In the genomic region with DNA sequence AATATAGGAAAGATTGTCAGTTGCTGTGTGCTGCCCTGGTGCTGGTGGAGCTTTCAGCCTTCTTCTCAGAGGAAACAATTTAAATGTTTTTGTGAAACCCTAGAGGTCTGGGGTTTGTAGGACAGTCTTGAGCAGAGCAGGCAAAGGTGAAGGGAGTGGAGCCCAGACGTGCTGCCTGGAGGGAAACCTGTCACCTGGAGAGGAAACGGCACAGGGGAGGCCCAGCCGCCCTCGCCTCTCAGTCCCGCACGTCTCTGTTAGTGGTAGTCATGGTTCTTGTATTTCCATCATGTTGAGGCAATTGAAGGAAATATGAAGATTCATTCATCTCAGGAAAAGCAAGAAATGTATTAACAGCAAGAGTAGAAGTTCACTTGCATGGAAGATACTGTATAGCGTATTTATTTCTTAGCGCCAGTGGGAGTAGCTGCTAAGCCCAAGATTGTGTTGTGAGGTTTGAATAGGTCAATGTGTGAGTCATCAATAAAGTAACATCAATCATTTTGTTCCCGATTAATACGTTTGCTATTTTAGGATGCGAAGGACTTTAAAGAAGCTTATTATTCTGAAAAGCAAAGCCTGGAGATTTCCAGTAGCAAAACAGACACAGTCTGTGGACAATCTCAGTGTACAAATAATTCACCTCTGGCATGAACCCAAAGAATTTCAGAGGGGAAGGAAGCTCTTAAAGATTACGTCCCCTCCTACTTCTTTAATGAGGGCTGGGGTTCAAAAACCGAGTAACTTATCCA, we compare ENCODE assay signal across 10 cellular contexts.
DNase-seq lines count a peak whose midpoint lies in the region; ATAC-seq and TF ChIP-seq lines count a peak whose summit lies in the region.
"Had no signal": no experiment of that assay in that cellular context is flagged by ENCODE, and none has a peak within 500 bp of the region (broad histone marks: within the 10 kb centered on the region; RNA-seq: fewer than 3 reads in every experiment).

No MANE protein-coding gene starts in this region.

- H2AK5ac ChIP-seq in mesenchymal stem cell (ENCODE audit: low read length, severe bottlenecking), result no peak overlapping the region

- H2BK120ac ChIP-seq in mesenchymal stem cell (ENCODE audit: low read depth, low read length), result no peak overlapping the region

- H3K4me1 ChIP-seq in cardiac muscle cell (ENCODE audit: low read depth) (peaks cover 92% of the 10 kb centered on the region), mesenchymal stem cell (ENCODE audit: control insufficient read depth, insufficient read depth, low read depth, low read length) (peaks cover 57% of the 10 kb centered on the region), upper lobe of left lung (peaks cover 87 to 99% (median 95%) of the 10 kb centered on the region in 4 donors)

- H3K4me2 ChIP-seq in mesenchymal stem cell (ENCODE audit: low read length, poor library complexity, severe bottlenecking), result no peak overlapping the region

- TF ChIP-seq POLR2A in upper lobe of left lung (IDR thresholded peaks at IDR 0.05), result no peak

- peak overlapping the region in 1 of 2 experiments; percentile 46 for H3K18ac ChIP-seq in mesenchymal stem cell (ENCODE audit: low read depth in 1 of 2, low read length in 2 of 2)

- no peak overlapping the region for H3K23ac ChIP-seq in mesenchymal stem cell (ENCODE audit: low read length in 2 of 2)

- H2BK12ac ChIP-seq in mesenchymal stem cell (ENCODE audit: low read length in 2 of 2), result peak overlapping the region in 1 of 2 experiments; percentile 49

- H3K4me3 ChIP-seq in cardiac muscle cell (no peak overlapping the region), mesenchymal stem cell (ENCODE audit: insufficient read depth in 1 of 2, low read depth in 1 of 2, low read length in 2 of 2) (no peak overlapping the region), upper lobe of left lung (no peak overlapping the region)

- ATAC-seq in Right ventricle myocardium inferior (no peak), upper lobe of left lung (ENCODE audit: low FRiP score in 2 of 2) (no peak), HG02798 (IDR thresholded peaks at IDR 0.05; ENCODE audit: poor library complexity, unreplicated experiment) (no peak)

- TF ChIP-seq EP300 in upper lobe of left lung (IDR thresholded peaks at IDR 0.05), result no peak

- H2AFZ ChIP-seq in mesenchymal stem cell (ENCODE audit: low read depth, low read length), result no peak overlapping the region

- H2BK15ac ChIP-seq in mesenchymal stem cell (ENCODE audit: low read depth, poor library complexity, severe bottlenecking), result no peak overlapping the region

- TF ChIP-seq CTCF in cardiac muscle cell (IDR thresholded peaks at IDR 0.05; ENCODE audit: low read depth, low read length), result no peak
- no peak for TF ChIP-seq CTCF in upper lobe of left lung (IDR thresholded peaks at IDR 0.05)

- no peak overlapping the region for H3K9ac ChIP-seq in mesenchymal stem cell (ENCODE audit: low read length)

- peak overlapping the region; percentile 93 for H3K27ac Mint-ChIP-seq in activated naive CD4-positive, alpha-beta T cell treated with anti-CD3 and anti-CD28 coated beads, Interleukin-2, amount 10 ng/mL, durations not matched to agents 7 days and 5 days

- intact Hi-C loops in Right ventricle myocardium inferior (cut with DNase I), result loop anchor here (5.0 kb wide), 1 partner anchor 65 kb away; no protein-coding TSS in a partner anchor

- no peaks in the 10 kb centered on the region for H3K27me3 Mint-ChIP-seq in activated naive CD4-positive, alpha-beta T cell treated with anti-CD3 and anti-CD28 coated beads, Interleukin-2, amount 10 ng/mL, durations not matched to agents 7 days and 5 days

- no peaks in the 10 kb centered on the region for H3K36me3 ChIP-seq in cardiac muscle cell
- no peaks in the 10 kb centered on the region for H3K36me3 ChIP-seq in mesenchymal stem cell (ENCODE audit: control insufficient read depth in 1 of 2, insufficient read depth in 2 of 2, low read depth in 1 of 2, low read length in 2 of 2)
- H3K36me3 ChIP-seq in upper lobe of left lung, result no peaks in the 10 kb centered on the region

- DNase-seq in cardiac muscle cell (ENCODE audit: low read depth in 1 of 2, low spot score in 1 of 2) (peak in 1 of 2 donors; percentile 57), Right ventricle myocardium inferior (ENCODE audit: missing footprints) (no peak), mesenchymal stem cell (peak; percentile 63), upper lobe of left lung (no peak), amniotic stem cell (lab: John Stamatoyannopoulos, UW) (no peak), HuH-7 (ENCODE audit: low spot score) (no peak)
- DNase-seq in activated naive CD4-positive, alpha-beta T cell treated with anti-CD3 and anti-CD28 coated beads, Interleukin-2, amount 10 ng/mL, durations not matched to agents 7 days and 5 days, result peak; percentile 44
- DNase-seq: occipital lobe, T1000 had no signal

- H3K27ac ChIP-seq in cardiac muscle cell (peak overlapping the region; percentile 71), mesenchymal stem cell (ENCODE audit: low read length, poor library complexity, severe bottlenecking) (peak overlapping the region; percentile 0), upper lobe of left lung (peak overlapping the region; percentile 98 to 99 (median 99))

- no peak overlapping the region for H4K91ac ChIP-seq in mesenchymal stem cell (ENCODE audit: low read length)

- 62% methylated on average over 11 of the region's 13 CpGs for WGBS in mesenchymal stem cell
- 45 to 47% methylated on average over 13 of the region's 13 CpGs for WGBS in upper lobe of left lung, 2 donors

- peaks cover 78% of the 10 kb centered on the region for H3K4me1 Mint-ChIP-seq in activated naive CD4-positive, alpha-beta T cell treated with anti-CD3 and anti-CD28 coated beads, Interleukin-2, amount 10 ng/mL, durations not matched to agents 7 days and 5 days

- CTCF ChIA-PET in activated naive CD4-positive, alpha-beta T cell treated with anti-CD3 and anti-CD28 coated beads, Interleukin-2, amount 10 ng/mL, durations not matched to agents 7 days and 5 days (lab: Charles Lee), result interaction anchor here (1.0 to 10.3 kb wide), 7 partner anchors 10 to 117 kb away, joined by 3 to 157 read pairs (median 5); no protein-coding TSS in a partner anchor

- H3K4me3 Mint-ChIP-seq in activated naive CD4-positive, alpha-beta T cell treated with anti-CD3 and anti-CD28 coated beads, Interleukin-2, amount 10 ng/mL, durations not matched to agents 7 days and 5 days, result peak overlapping the region; percentile 98

- no peak overlapping the region for H3K4ac ChIP-seq in mesenchymal stem cell (ENCODE audit: low read depth in 1 of 2, low read length in 2 of 2)

- H3K14ac ChIP-seq in mesenchymal stem cell (ENCODE audit: low read length in 2 of 2), result no peak overlapping the region

- H3K9me3 ChIP-seq in cardiac muscle cell (ENCODE audit: low read depth) (no peaks in the 10 kb centered on the region), mesenchymal stem cell (ENCODE audit: control insufficient read depth, low read length) (no peaks in the 10 kb centered on the region), upper lobe of left lung (no peaks in the 10 kb centered on the region)

- no peaks in the 10 kb centered on the region for H3K9me3 Mint-ChIP-seq in activated naive CD4-positive, alpha-beta T cell treated with anti-CD3 and anti-CD28 coated beads, Interleukin-2, amount 10 ng/mL, durations not matched to agents 7 days and 5 days

- H3K27me3 ChIP-seq in cardiac muscle cell, result no peaks in the 10 kb centered on the region
- H3K27me3 ChIP-seq in mesenchymal stem cell (ENCODE audit: control insufficient read depth in 1 of 2, insufficient read depth in 1 of 2, low read length in 2 of 2), result no peaks in the 10 kb centered on the region
- H3K27me3 ChIP-seq in upper lobe of left lung, result no peaks in the 10 kb centered on the region

- H2BK5ac ChIP-seq in mesenchymal stem cell (ENCODE audit: low read depth, low read length, poor library complexity, severe bottlenecking), result no peak overlapping the region

- H3K79me1 ChIP-seq in mesenchymal stem cell (replicated peaks; ENCODE audit: low read length, poor library complexity, severe bottlenecking), result peaks cover 8% of the 10 kb centered on the region

- peaks cover 42% of the 10 kb centered on the region for H3K36me3 Mint-ChIP-seq in activated naive CD4-positive, alpha-beta T cell treated with anti-CD3 and anti-CD28 coated beads, Interleukin-2, amount 10 ng/mL, durations not matched to agents 7 days and 5 days

- peak overlapping the region; percentile 73 for H4K8ac ChIP-seq in mesenchymal stem cell (ENCODE audit: low read length)

Comparison
In these comparisons a context has a peak if more than half of its experiments do, and no peak if none do; other contexts are left out.
1. DNase-seq: peak in activated naive CD4-positive, alpha-beta T cell treated with anti-CD3 and anti-CD28 coated beads, Interleukin-2, amount 10 ng/mL, durations not matched to agents 7 days and 5 days (single experiment) and mesenchymal stem cell (single experiment); none in Right ventricle myocardium inferior (single experiment), upper lobe of left lung (0 of 2), amniotic stem cell (single experiment) and HuH-7 (single experiment).
2. H3K27ac ChIP-seq: peak in every context shown above with its lines; median percentile 99 in upper lobe of left lung; 71 in cardiac muscle cell; 0 in mesenchymal stem cell.